In the genomic region with DNA sequence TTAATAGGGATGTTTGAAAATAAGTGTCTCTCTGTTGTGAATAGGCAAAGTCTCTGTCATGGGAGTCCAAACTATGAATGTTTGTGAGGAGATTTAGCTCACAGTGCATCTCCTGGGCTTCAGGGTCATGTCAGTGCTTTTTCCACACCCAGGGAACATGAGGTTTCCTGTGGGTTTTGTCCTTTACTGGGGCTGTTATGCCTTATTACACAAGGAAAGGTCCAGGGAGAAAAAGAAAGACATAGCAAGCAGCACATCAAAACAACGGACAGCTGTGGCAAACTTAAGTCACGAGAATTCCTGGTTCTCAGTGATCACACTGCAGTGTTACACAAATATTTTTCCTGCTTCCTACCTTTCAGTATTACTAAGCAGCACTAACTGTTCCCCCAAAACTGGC, we compare ENCODE assay signal across 19 cellular contexts.
"Had no signal": no experiment of that assay in that cellular context is flagged by ENCODE, and none has a peak within 500 bp of the region (broad histone marks: within the 10 kb centered on the region; RNA-seq: fewer than 3 reads in every experiment).

No MANE protein-coding gene starts in this region.

- H3K27ac ChIP-seq: SJCRH30 had no signal

- H3K4me3 ChIP-seq: SJCRH30 had no signal

- H3K9me3 ChIP-seq: SJCRH30 had no signal

- H3K27me3 ChIP-seq: SJCRH30 had no signal

- DNase-seq: KBM-7, NCI-H1092, NCI-H1105 treated with DMSO at 0.1 percent for 48 hours, NCI-H1417 treated with DMSO at 0.1 percent for 48 hours, NCI-H146, NCI-H1694 treated with DMSO at 0.1 percent for 48 hours, NCI-H1930, NCI-H2081, NCI-H2171, NCI-H226, NCI-H446, NCI-H510A, NCI-H524 treated with DMSO at 0.1 percent for 48 hours, NCI-H69, NCI-H774, RPMI8226, SHP77 treated with DMSO at 0.1 percent for 48 hours, SJCRH30 had no signal

- H3K4me1 ChIP-seq: SJCRH30 had no signal

- ATAC-seq: SK-N-SH treated with all-trans-retinoic acid at 6 μM for 48 hours had no signal

- H3K36me3 ChIP-seq: SJCRH30 had no signal
